Comparison of ENCODE assay signal across 1 cellular context in genomic region chr12:110930348-110931314, GRCh38.
TF ChIP-seq lines count a peak whose summit lies in the region.

No MANE protein-coding gene starts in this region.

TF ChIP-seq in IMR-90, 13 proteins besides CTCF, POLR2A, EP300 and RAD21:
- no peak for TF ChIP-seq MAFK (IDR thresholded peaks at IDR 0.05; ENCODE audit: low read depth, low read length)
- TF ChIP-seq FOS (IDR thresholded peaks at IDR 0.05; ENCODE audit: low read depth, low read length) = no peak
- no peak for TF ChIP-seq NFE2L2 (IDR thresholded peaks at IDR 0.05; ENCODE audit: low read depth, low read length)
- TF ChIP-seq ELK1 (IDR thresholded peaks at IDR 0.05; ENCODE audit: borderline replicate concordance, low read depth, low read length) = no peak
- no peak for TF ChIP-seq MAZ (IDR thresholded peaks at IDR 0.05; ENCODE audit: borderline replicate concordance, low read depth, low read length)
